26 cellular contexts compared by ENCODE assay signal in genomic region chrX:36336746-36337145, GRCh38.
"Had no signal": no experiment of that assay in that cellular context is flagged by ENCODE, and none has a peak within 500 bp of the region (broad histone marks: within the 10 kb centered on the region; RNA-seq: fewer than 3 reads in every experiment).

No MANE protein-coding gene starts in this region.

- ATAC-seq: left cardiac atrium; left lung; lower lobe of right lung; natural killer cell; pancreas; right cardiac atrium; stimulated activated memory B cell treated with anti-CD40 and anti-IgM and Interleukin-4, amounts not matched to agents 10 μg/mL and 1 μg/mL and 100 μg/mL, for 72 hours; stimulated activated naive CD8-positive, alpha-beta T cell treated with anti-CD3 and anti-CD28 coated beads, Interleukin-15, amount 100 ng/mL, for 72 hours had no signal

- H3K4me1 ChIP-seq: left lung, lower lobe of right lung, pancreas, prostate gland, sigmoid colon, spleen, tibial nerve, uterus had no signal

- FAIRE-seq: keratinocyte had no signal

- H3K36me3 ChIP-seq: left lung, lower lobe of right lung, pancreas, prostate gland, sigmoid colon, spleen, tibial nerve, uterus had no signal

- DNase-seq: hippocampal formation; kidney glomerular epithelial cell; left cardiac atrium; left lung; lower lobe of right lung; mammary epithelial cell; mesenchymal stem cell; natural killer cell; nucleus accumbens; pancreas; posterior cingulate gyrus; retina; right cardiac atrium; sigmoid colon; small intestine; spleen; stimulated activated CD4-positive, alpha-beta T cell treated with anti-CD3 and anti-CD28 coated beads, Interleukin-4, amount 100 ng/mL, for 4 hours; stimulated activated CD8-positive, alpha-beta memory T cell treated with anti-CD3 and anti-CD28 coated beads, Interleukin-4, amount 100 ng/mL, for 48 hours; stimulated activated naive CD4-positive, alpha-beta T cell treated with Interleukin-2 at 50 U/mL for 16 hours; stimulated activated naive CD8-positive, alpha-beta T cell treated with anti-CD3 and anti-CD28 coated beads, Interleukin-15, amount 100 ng/mL, for 72 hours; substantia nigra; uterus had no signal

- H3K27me3 ChIP-seq: left lung, pancreas, sigmoid colon, spleen, tibial nerve, uterus had no signal

- H3K9me3 ChIP-seq: left lung, lower lobe of right lung, pancreas, prostate gland, sigmoid colon, spleen, tibial nerve, uterus had no signal

- H3K4me3 ChIP-seq: left lung, lower lobe of right lung, pancreas, prostate gland, sigmoid colon, spleen, tibial nerve, uterus had no signal
